Comparison of ENCODE assay signal across 11 cellular contexts in the genomic region with DNA sequence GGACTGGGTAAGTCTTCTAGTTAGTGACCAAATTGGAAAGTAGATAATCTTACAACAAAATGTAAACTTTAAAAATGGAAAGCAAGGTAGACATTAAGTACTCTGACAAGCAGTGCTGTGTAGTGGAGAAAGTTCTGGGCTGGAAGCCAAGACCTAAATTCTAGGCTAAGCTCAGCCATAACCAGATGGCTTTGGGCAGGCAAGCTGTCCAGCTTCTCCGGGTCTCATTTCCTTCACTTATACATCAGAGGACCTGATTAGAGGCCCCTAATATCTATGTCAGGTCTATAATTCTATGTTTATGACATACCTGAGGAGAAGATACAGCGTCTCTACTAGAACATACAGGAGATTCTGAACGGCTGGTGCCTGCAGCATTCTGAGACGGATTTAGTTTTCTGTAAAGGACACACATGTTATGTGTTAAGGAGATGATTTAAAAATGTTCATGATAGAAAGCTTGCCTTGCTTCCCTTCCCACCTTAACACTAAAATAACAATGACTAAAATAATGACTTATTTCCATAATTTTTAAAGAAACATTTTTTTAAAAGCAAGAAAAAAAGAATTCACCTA.
DNase-seq lines count a peak whose midpoint lies in the region; ATAC-seq, FAIRE-seq and TF ChIP-seq lines count a peak whose summit lies in the region.
"Had no signal": no experiment of that assay in that cellular context is flagged by ENCODE, and none has a peak within 500 bp of the region (broad histone marks: within the 10 kb centered on the region; RNA-seq: fewer than 3 reads in every experiment).

No MANE protein-coding gene starts in this region.

- no peak for FAIRE-seq in astrocyte (lab: Jason Lieb, UNC)

- H3K27ac Mint-ChIP-seq in activated CD4-positive, alpha-beta T cell treated with anti-CD3 and anti-CD28 coated beads, Interleukin-2, amount 10 ng/mL, durations not matched to agents 24 days and 14 days: no peak overlapping the region
- H3K27ac Mint-ChIP-seq in astrocyte (ENCODE audit: unreplicated experiment) (no peak overlapping the region), endodermal cell (no peak overlapping the region)
- H3K27ac Mint-ChIP-seq: IgD-negative memory B cell had no signal

- H3K4me1 ChIP-seq in astrocyte (ENCODE audit: insufficient read depth, low read length): peaks cover 10% of the 10 kb centered on the region
- H3K4me1 ChIP-seq in right cardiac atrium (ENCODE audit: control insufficient read depth, insufficient read depth, low read length): no peaks in the 10 kb centered on the region
- peaks cover 0 to 2% of the 10 kb centered on the region in 2 donors for H3K4me1 ChIP-seq in aorta (ENCODE audit: control insufficient read depth in 1 of 2, insufficient read depth in 2 of 2, low read length in 2 of 2)
- H3K4me1 ChIP-seq in endodermal cell (ENCODE audit: control insufficient read depth, insufficient read depth, low read length): no peaks in the 10 kb centered on the region
- H3K4me1 ChIP-seq: BLaER1 had no signal

- H3K9me3 Mint-ChIP-seq in activated CD4-positive, alpha-beta T cell treated with anti-CD3 and anti-CD28 coated beads, Interleukin-2, amount 10 ng/mL, durations not matched to agents 24 days and 14 days: peaks cover 5% of the 10 kb centered on the region
- H3K9me3 Mint-ChIP-seq in astrocyte (ENCODE audit: unreplicated experiment) (no peaks in the 10 kb centered on the region), endodermal cell (no peaks in the 10 kb centered on the region)
- H3K9me3 Mint-ChIP-seq: IgD-negative memory B cell had no signal

- H3K79me2 ChIP-seq in astrocyte (ENCODE audit: insufficient read depth, low read length): peaks cover 17% of the 10 kb centered on the region

- H3K9ac ChIP-seq in astrocyte (ENCODE audit: low read length): no peak overlapping the region
- H3K9ac ChIP-seq in endodermal cell (ENCODE audit: extremely low read depth, low read length, poor library complexity, severe bottlenecking): no peak overlapping the region
- H3K9ac ChIP-seq: BLaER1 had no signal

- no peak for TF ChIP-seq CTCF in astrocyte (IDR thresholded peaks at IDR 0.05; ENCODE audit: insufficient read depth, low read depth, low read length)
- TF ChIP-seq CTCF in endodermal cell (conservative IDR thresholded peaks at IDR 0.05): no peak

- peak; percentile 48 for DNase-seq in activated CD4-positive, alpha-beta T cell treated with anti-CD3 and anti-CD28 coated beads, Interleukin-2, amount 10 ng/mL, durations not matched to agents 24 days and 14 days
- no peak for DNase-seq in activated CD4-positive, alpha-beta T cell treated with anti-CD3 and anti-CD28 coated beads for 1 hour
- DNase-seq in astrocyte (ENCODE audit: low read depth) (peak; percentile 63), right cardiac atrium (no peak), aorta (no peak), endodermal cell (no peak), NCI-H345 (lab: John Stamatoyannopoulos, UW) (no peak), NCI-H146 (lab: John Stamatoyannopoulos, UW) (no peak)
- DNase-seq: activated T-cell treated with anti-CD3 and anti-CD28 coated beads, Interleukin-2, amount 50 U/mL, for 48 hours had no signal

- no peak overlapping the region for H2AFZ ChIP-seq in astrocyte (ENCODE audit: low read depth, low read length)

- no peaks in the 10 kb centered on the region for H3K27me3 Mint-ChIP-seq in activated CD4-positive, alpha-beta T cell treated with anti-CD3 and anti-CD28 coated beads, Interleukin-2, amount 10 ng/mL, durations not matched to agents 24 days and 14 days
- H3K27me3 Mint-ChIP-seq in astrocyte (ENCODE audit: low read depth, unreplicated experiment) (no peaks in the 10 kb centered on the region), endodermal cell (ENCODE audit: insufficient read depth) (no peaks in the 10 kb centered on the region)
- H3K27me3 Mint-ChIP-seq: IgD-negative memory B cell had no signal

- H4K20me1 ChIP-seq in astrocyte (ENCODE audit: insufficient read depth, low read length): no peaks in the 10 kb centered on the region
- H4K20me1 ChIP-seq: BLaER1 had no signal

- H3K4me3 ChIP-seq in astrocyte (ENCODE audit: insufficient read depth, low read depth, low read length) (no peak overlapping the region), right cardiac atrium (ENCODE audit: low read length) (no peak overlapping the region), aorta (ENCODE audit: low read length in 2 of 2) (no peak overlapping the region), endodermal cell (ENCODE audit: low read length) (no peak overlapping the region)
- H3K4me3 ChIP-seq: BLaER1 had no signal

- H3K4me2 ChIP-seq in astrocyte (ENCODE audit: low read length): no peak overlapping the region
- H3K4me2 ChIP-seq: BLaER1 had no signal

- ATAC-seq in right cardiac atrium: peak; percentile 78 to 84
- peak; percentile 66 for ATAC-seq in aorta (ENCODE audit: low FRiP score)

- H3K27ac ChIP-seq in astrocyte (ENCODE audit: low read depth, low read length): no peak overlapping the region
- no peak overlapping the region for H3K27ac ChIP-seq in right cardiac atrium (ENCODE audit: low read length)
- no peak overlapping the region for H3K27ac ChIP-seq in aorta (ENCODE audit: low read depth in 1 of 2, low read length in 2 of 2)
- no peak overlapping the region for H3K27ac ChIP-seq in endodermal cell (ENCODE audit: low read depth, low read length)
- H3K27ac ChIP-seq: BLaER1 had no signal

- no peaks in the 10 kb centered on the region for H3K9me3 ChIP-seq in astrocyte (ENCODE audit: insufficient read depth, low read depth, low read length)
- H3K9me3 ChIP-seq in right cardiac atrium (ENCODE audit: control insufficient read depth, low read length): no peaks in the 10 kb centered on the region
- H3K9me3 ChIP-seq in aorta (ENCODE audit: control insufficient read depth, low read length): no peaks in the 10 kb centered on the region
- H3K9me3 ChIP-seq in endodermal cell (ENCODE audit: control insufficient read depth, low read length): no peaks in the 10 kb centered on the region
- H3K9me3 ChIP-seq: BLaER1 had no signal

- intact Hi-C loops in activated CD4-positive, alpha-beta T cell treated with anti-CD3 and anti-CD28 coated beads, Interleukin-2, amount 10 ng/mL, durations not matched to agents 24 days and 14 days (cut with micrococcal nuclease): no loop called here
- intact Hi-C loops in right cardiac atrium (cut with DNase I): loop anchor here in 1 of 4 donors (5.0 kb wide), 1 partner anchor 57 kb away; no protein-coding TSS in a partner anchor
- intact Hi-C loops in aorta (cut with DNase I): loop anchor here in 1 of 2 donors (5.0 kb wide), 1 partner anchor 37 kb away; no protein-coding TSS in a partner anchor

- no peak overlapping the region for H3K4me3 Mint-ChIP-seq in activated CD4-positive, alpha-beta T cell treated with anti-CD3 and anti-CD28 coated beads, Interleukin-2, amount 10 ng/mL, durations not matched to agents 24 days and 14 days
- H3K4me3 Mint-ChIP-seq in astrocyte (ENCODE audit: unreplicated experiment) (no peak overlapping the region), endodermal cell (no peak overlapping the region)
- H3K4me3 Mint-ChIP-seq: IgD-negative memory B cell had no signal

- WGBS in right cardiac atrium: 52% methylated on average over 4 of the region's 4 CpGs
- 47% methylated on average over 4 of the region's 4 CpGs for WGBS in aorta, 2 donors
- WGBS in endodermal cell (ENCODE audit: insufficient coverage in 1 of 2, insufficient read length in 1 of 2), 2 experiments: 96 to 100% methylated on average over 2 to 4 of the region's 4 CpGs

- H3K36me3 Mint-ChIP-seq in activated CD4-positive, alpha-beta T cell treated with anti-CD3 and anti-CD28 coated beads, Interleukin-2, amount 10 ng/mL, durations not matched to agents 24 days and 14 days (ENCODE audit: low read depth): peaks cover 54% of the 10 kb centered on the region
- H3K36me3 Mint-ChIP-seq in astrocyte (ENCODE audit: low read depth, unreplicated experiment) (peaks cover 32% of the 10 kb centered on the region), endodermal cell (ENCODE audit: low read depth) (peaks cover 42% of the 10 kb centered on the region)

- no peaks in the 10 kb centered on the region for H3K27me3 ChIP-seq in astrocyte (ENCODE audit: insufficient read depth, low read length)
- no peaks in the 10 kb centered on the region for H3K27me3 ChIP-seq in right cardiac atrium (ENCODE audit: control insufficient read depth, insufficient read depth)
- H3K27me3 ChIP-seq in aorta (ENCODE audit: control insufficient read depth in 1 of 2, insufficient read depth in 2 of 2, low read length in 1 of 2): no peaks in the 10 kb centered on the region
- no peaks in the 10 kb centered on the region for H3K27me3 ChIP-seq in endodermal cell (ENCODE audit: control insufficient read depth, insufficient read depth, low read length, poor library complexity, severe bottlenecking)
- H3K27me3 ChIP-seq: BLaER1 had no signal

- H3K36me3 ChIP-seq in astrocyte (ENCODE audit: insufficient read depth, low read length) (peaks cover 41% of the 10 kb centered on the region), aorta (ENCODE audit: control insufficient read depth in 1 of 2, insufficient read depth in 2 of 2, low read length in 1 of 2) (peaks cover 0 to 4% of the 10 kb centered on the region in 2 donors), endodermal cell (ENCODE audit: control insufficient read depth, insufficient read depth, low read length) (peaks cover 89% of the 10 kb centered on the region)
- H3K36me3 ChIP-seq: BLaER1 had no signal

- peaks cover 19% of the 10 kb centered on the region for H3K4me1 Mint-ChIP-seq in activated CD4-positive, alpha-beta T cell treated with anti-CD3 and anti-CD28 coated beads, Interleukin-2, amount 10 ng/mL, durations not matched to agents 24 days and 14 days
- H3K4me1 Mint-ChIP-seq in astrocyte (ENCODE audit: low read depth, unreplicated experiment) (peaks cover 28% of the 10 kb centered on the region), endodermal cell (peaks cover 10% of the 10 kb centered on the region)

Comparison
In these comparisons a context has a peak if more than half of its experiments do, and no peak if none do; other contexts are left out.
1. DNase-seq: peak in activated CD4-positive, alpha-beta T cell treated with anti-CD3 and anti-CD28 coated beads, Interleukin-2, amount 10 ng/mL, durations not matched to agents 24 days and 14 days (single experiment) and astrocyte (single experiment); none in activated CD4-positive, alpha-beta T cell treated with anti-CD3 and anti-CD28 coated beads for 1 hour (single experiment), right cardiac atrium (0 of 3), aorta (0 of 2), endodermal cell (single experiment), NCI-H345 (single experiment) and NCI-H146 (single experiment).